In the genomic region with DNA sequence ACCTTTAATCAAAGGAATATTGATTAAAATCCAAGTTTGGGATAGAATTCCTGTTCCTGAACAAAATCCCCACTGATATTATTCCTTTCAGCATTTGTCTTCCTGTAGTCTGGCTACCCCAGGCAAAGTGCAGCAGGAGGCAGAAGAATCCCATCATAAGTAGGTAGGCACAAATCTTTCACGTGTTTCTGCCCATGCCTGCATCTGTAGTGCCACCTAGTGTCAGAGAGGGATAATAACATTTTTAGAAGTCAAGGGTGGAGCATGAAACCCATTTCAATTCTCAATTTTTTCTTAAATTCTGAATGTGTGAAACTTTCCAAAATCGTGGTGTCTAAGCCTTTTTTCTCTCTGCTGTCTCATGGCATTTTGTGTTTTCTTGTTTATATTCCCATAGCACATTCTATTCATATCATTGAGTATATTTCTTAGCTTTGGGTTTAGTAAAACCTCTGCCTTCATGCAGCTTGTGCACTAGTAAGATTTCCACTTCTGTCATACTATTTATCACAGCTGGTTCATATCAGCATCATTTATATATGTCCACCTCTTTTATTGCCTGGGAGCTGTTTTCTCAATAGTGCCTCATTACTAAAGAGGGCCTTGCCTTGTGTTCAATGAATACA, we compare ENCODE assay signal across 8 cellular contexts. TPM values are rescaled to one million over a fixed set of nuclear protein-coding genes. Genes with fewer than 3 reads are reported as not detected.
DNase-seq lines count a peak whose midpoint lies in the region; ATAC-seq and TF ChIP-seq lines count a peak whose summit lies in the region.

No MANE protein-coding gene starts in this region.

- no peaks in the 10 kb centered on the region for H3K9me3 ChIP-seq in psoas muscle

- TF ChIP-seq CTCF in GM20000 (IDR thresholded peaks at IDR 0.05; ENCODE audit: extremely low read depth, missing control alignments) (peak; percentile 60), psoas muscle (IDR thresholded peaks at IDR 0.05) (peak; percentile 79)

- no peaks in the 10 kb centered on the region for H3K27me3 ChIP-seq in psoas muscle (ENCODE audit: insufficient read depth in 3 of 3, low read length in 2 of 3)

- H3K27ac ChIP-seq in psoas muscle = no peak overlapping the region

- 0 to 2% (median 1%) methylated on average over 2 of the region's 2 CpGs for WGBS in psoas muscle, 3 donors

- no peak overlapping the region for H3K4me3 ChIP-seq in psoas muscle

- H3K4me1 ChIP-seq in psoas muscle = no peaks in the 10 kb centered on the region

- intact Hi-C loops in psoas muscle (cut with DNase I) = loop anchor here (2.0 to 5.0 kb wide), 2 partner anchors 42 to 118 kb away; no protein-coding TSS in a partner anchor

- ATAC-seq in psoas muscle (peak; percentile 77 to 86 (median 82)), HG03045 (IDR thresholded peaks at IDR 0.05; ENCODE audit: unreplicated experiment) (no peak)

- H3K36me3 ChIP-seq in psoas muscle (ENCODE audit: insufficient read depth in 1 of 2, low read depth in 1 of 2) = no peaks in the 10 kb centered on the region

- DNase-seq in Daoy (ENCODE audit: low read depth) (peak; percentile 75), GM20000 (ENCODE audit: low spot score) (peak; percentile 50), HS-27A (ENCODE audit: low read depth) (peak; percentile 40), NCI-H82 (lab: John Stamatoyannopoulos, UW) (peak; percentile 87), activated T-helper 1 cell treated with Interleukin-2 at 50 U/mL for 16 hours (ENCODE audit: low read depth) (peak; percentile 8), globus pallidus (ENCODE audit: low spot score) (peak; percentile 43), psoas muscle (no peak)

RNA-seq across cellular contexts. Expression of a gene that starts 47.8 kb away (rescaled TPM):
- total RNA-seq in Daoy (2014; rRNA removed; shearing (Covaris generic)) = 0.40 TPM in 1 of 2 replicates, not detected in the other
- total RNA-seq in psoas muscle = 1 to 10 TPM; 1.6 to 2.4 (median 2.3) TPM
- polyA plus RNA-seq in psoas muscle = 1 to 10 TPM; 1.9 to 3.1 (median 2.0) TPM

RNA-seq across cellular contexts. Expression of a gene that starts 53.3 kb away (rescaled TPM):
- total RNA-seq in Daoy (2014; rRNA removed; shearing (Covaris generic)) = 1.5 and 3.0 TPM in 2 replicates
- 1 to 10 TPM in 1 of 4 donors, under 1 TPM in 3; 0.23 to 2.3 (median 0.75) TPM for total RNA-seq in psoas muscle
- polyA plus RNA-seq in psoas muscle = under 1 TPM; 0.21 to 0.45 (median 0.29) TPM

Comparison
In these comparisons a context has a peak if more than half of its experiments do, and no peak if none do; other contexts are left out.
1. DNase-seq: peak in Daoy (single experiment), GM20000 (single experiment), HS-27A (single experiment), NCI-H82 (single experiment), activated T-helper 1 cell treated with Interleukin-2 at 50 U/mL for 16 hours (single experiment) and globus pallidus (single experiment); none in psoas muscle (0 of 2).